ENCODE assay signal across 8 cellular contexts in the genomic region with DNA sequence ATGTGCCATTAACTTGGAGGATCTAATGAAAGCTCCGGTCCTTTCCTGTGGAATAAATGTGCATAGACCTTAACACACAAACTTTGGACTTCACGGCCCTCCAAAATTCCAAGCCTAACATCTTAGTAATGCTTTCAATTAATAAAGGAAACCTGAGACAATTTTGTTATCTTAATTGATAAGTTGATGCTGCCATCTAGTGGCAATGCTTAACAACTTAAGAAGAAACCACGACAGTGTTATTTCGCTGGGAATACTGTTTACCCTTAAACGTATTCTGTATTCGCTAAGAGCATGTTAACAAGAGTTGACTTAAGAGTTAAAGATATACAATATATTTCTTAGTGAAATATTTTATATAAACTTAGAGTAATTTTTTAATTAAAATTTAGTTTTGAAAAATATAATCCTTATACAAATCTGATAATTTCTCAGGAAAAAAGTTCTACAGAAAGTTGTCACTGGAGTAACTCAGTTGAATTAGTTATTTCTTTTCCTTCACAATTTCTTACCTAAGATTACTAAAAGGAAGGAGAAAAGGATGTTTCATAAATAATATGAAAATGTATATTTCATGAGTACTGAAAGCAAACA. TPM values are rescaled to one million over a fixed set of nuclear protein-coding genes. Genes with fewer than 3 reads are reported as not detected.
DNase-seq lines count a peak whose midpoint lies in the region; ATAC-seq, FAIRE-seq and TF ChIP-seq lines count a peak whose summit lies in the region.

No MANE protein-coding gene starts in this region.

- H3K27me3 ChIP-seq in PC-3 (ENCODE audit: low read length) (no peaks in the 10 kb centered on the region), neural progenitor cell (no peaks in the 10 kb centered on the region)

- H3K4me1 Mint-ChIP-seq in neural progenitor cell, result no peaks in the 10 kb centered on the region
- no peaks in the 10 kb centered on the region for H3K4me1 Mint-ChIP-seq in activated naive CD8-positive, alpha-beta T cell treated with anti-CD3 and anti-CD28 coated beads, Interleukin-2, amount 50 U/mL, for 24 hours

- TF ChIP-seq CTCF in PC-3 (conservative IDR thresholded peaks at IDR 0.05; ENCODE audit: low read depth, low read length) (peak; percentile 85), neural progenitor cell (IDR thresholded peaks at IDR 0.05) (peak; percentile 83)

- no peak overlapping the region for H3K9ac ChIP-seq in PC-3 (ENCODE audit: low read length)
- H3K9ac ChIP-seq in neural progenitor cell, result no peak overlapping the region

- no peaks in the 10 kb centered on the region for H3K9me2 ChIP-seq in PC-3 (replicated peaks; ENCODE audit: low read length)

- intact Hi-C loops in PC-3 (cut with micrococcal nuclease), result no loop called here

- H3K9me3 Mint-ChIP-seq in neural progenitor cell, result no peaks in the 10 kb centered on the region
- H3K9me3 Mint-ChIP-seq in activated naive CD8-positive, alpha-beta T cell treated with anti-CD3 and anti-CD28 coated beads, Interleukin-2, amount 50 U/mL, for 24 hours, result no peaks in the 10 kb centered on the region

- H3K4me2 ChIP-seq in PC-3 (ENCODE audit: low read length) (0 out of 2 replicates have a peak overlapping the region, but pooled peaks have one; percentile 4), neural progenitor cell (no peak overlapping the region)

- peaks cover 2% of the 10 kb centered on the region for H3K27me3 Mint-ChIP-seq in neural progenitor cell (ENCODE audit: insufficient read depth, low read depth)
- H3K27me3 Mint-ChIP-seq in activated naive CD8-positive, alpha-beta T cell treated with anti-CD3 and anti-CD28 coated beads, Interleukin-2, amount 50 U/mL, for 24 hours, result no peaks in the 10 kb centered on the region

- H3K79me2 ChIP-seq in PC-3 (ENCODE audit: low read length), result no peaks in the 10 kb centered on the region
- H3K79me2 ChIP-seq in neural progenitor cell (ENCODE audit: low read depth), result no peaks in the 10 kb centered on the region

- H3F3A ChIP-seq in PC-3 (ENCODE audit: low read length, unreplicated experiment), result no peaks in the 10 kb centered on the region
- H3F3A ChIP-seq in neural progenitor cell (ENCODE audit: low read depth), result no peaks in the 10 kb centered on the region

- H3K36me3 ChIP-seq in PC-3 (ENCODE audit: low read depth, low read length), result no peaks in the 10 kb centered on the region
- no peaks in the 10 kb centered on the region for H3K36me3 ChIP-seq in neural progenitor cell

- no peak overlapping the region for H2AFZ ChIP-seq in PC-3 (ENCODE audit: low read length)
- no peak overlapping the region for H2AFZ ChIP-seq in neural progenitor cell (replicated peaks)

- peak; percentile 65 for FAIRE-seq in endometrium (lab: Jason Lieb, UNC)

- no peak overlapping the region for H3K27ac Mint-ChIP-seq in neural progenitor cell
- no peak overlapping the region for H3K27ac Mint-ChIP-seq in activated naive CD8-positive, alpha-beta T cell treated with anti-CD3 and anti-CD28 coated beads, Interleukin-2, amount 50 U/mL, for 24 hours

- no TSS peak for BruUV-seq in PC-3 (replicated peaks; lab: Mats Ljungman, UMichigan)

- POLR2A ChIA-PET in PC-3 (lab: Charles Lee; ENCODE audit: unreplicated experiment), result no interaction called here

- CTCF ChIA-PET in PC-3 (lab: Charles Lee), result no interaction called here

- H3K36me3 Mint-ChIP-seq in neural progenitor cell, result no peaks in the 10 kb centered on the region
- H3K36me3 Mint-ChIP-seq in activated naive CD8-positive, alpha-beta T cell treated with anti-CD3 and anti-CD28 coated beads, Interleukin-2, amount 50 U/mL, for 24 hours (ENCODE audit: low read depth), result no peaks in the 10 kb centered on the region

- H4K20me1 ChIP-seq in PC-3 (ENCODE audit: low read length), result no peaks in the 10 kb centered on the region
- no peaks in the 10 kb centered on the region for H4K20me1 ChIP-seq in neural progenitor cell (ENCODE audit: low read depth)

- no peak overlapping the region for H3K4me3 ChIP-seq in PC-3 (ENCODE audit: low read length)
- no peak overlapping the region for H3K4me3 ChIP-seq in neural progenitor cell

- H3K4me3 Mint-ChIP-seq in neural progenitor cell, result no peak overlapping the region
- no peak overlapping the region for H3K4me3 Mint-ChIP-seq in activated naive CD8-positive, alpha-beta T cell treated with anti-CD3 and anti-CD28 coated beads, Interleukin-2, amount 50 U/mL, for 24 hours

- H3K4me1 ChIP-seq in PC-3 (ENCODE audit: insufficient read depth, low read length), result no peaks in the 10 kb centered on the region
- no peaks in the 10 kb centered on the region for H3K4me1 ChIP-seq in neural progenitor cell

- peak; percentile 49 for ATAC-seq in PC-3
- no peak for ATAC-seq in HG02840 (IDR thresholded peaks at IDR 0.05; ENCODE audit: low FRiP score, unreplicated experiment)
- ATAC-seq in activated naive CD8-positive, alpha-beta T cell treated with anti-CD3 and anti-CD28 coated beads, Interleukin-2, amount 50 U/mL, for 24 hours, result no peak

- H3K9me3 ChIP-seq in PC-3 (ENCODE audit: low read length), result no peaks in the 10 kb centered on the region
- H3K9me3 ChIP-seq in neural progenitor cell (ENCODE audit: low read depth), result no peaks in the 10 kb centered on the region

- in situ Hi-C loops in G401 (cut with HindIII; ENCODE audit: low sequenced_read_pairs), result no loop called here

- H3K27ac ChIP-seq in PC-3 (ENCODE audit: low read length) (no peak overlapping the region), neural progenitor cell (no peak overlapping the region)

- peak; percentile 34 for DNase-seq in G401 (ENCODE audit: low spot score)
- DNase-seq in HT-29 (ENCODE audit: low spot score), result peak; percentile 85
- DNase-seq in PC-3, result peak; percentile 86
- DNase-seq in neural progenitor cell (ENCODE audit: low spot score), result peak; percentile 90
- no peak for DNase-seq in activated gamma-delta T cell treated with Interleukin-2 at 50 U/mL for 16 hours
- no peak for DNase-seq in activated naive CD8-positive, alpha-beta T cell treated with anti-CD3 and anti-CD28 coated beads, Interleukin-2, amount 50 U/mL, for 24 hours

RNA-seq across cellular contexts. Expression of a gene that starts 35.0 kb away (rescaled TPM):
- not detected in 2 replicates for total RNA-seq in G401 (2014; rRNA removed; shearing (Covaris generic))
- not detected in 2 replicates for total RNA-seq in HT-29 (2014; rRNA removed; shearing (Covaris generic))
- total RNA-seq in PC-3 (2014; rRNA removed) (not detected in 2 replicates), neural progenitor cell (ENCODE audit: low replicate concordance) (not detected in 2 replicates)

Comparison
In these comparisons a context has a peak if more than half of its experiments do, and no peak if none do; other contexts are left out.
1. DNase-seq: peak in G401 (single experiment), HT-29 (single experiment), PC-3 (single experiment) and neural progenitor cell (single experiment); none in activated gamma-delta T cell treated with Interleukin-2 at 50 U/mL for 16 hours (single experiment) and activated naive CD8-positive, alpha-beta T cell treated with anti-CD3 and anti-CD28 coated beads, Interleukin-2, amount 50 U/mL, for 24 hours (single experiment).